17 cellular contexts compared by ENCODE assay signal in genomic region chr18:35746826-35747339, GRCh38.
DNase-seq lines count a peak whose midpoint lies in the region; ATAC-seq, FAIRE-seq and TF ChIP-seq lines count a peak whose summit lies in the region.
"Had no signal": no experiment of that assay in that cellular context is flagged by ENCODE, and none has a peak within 500 bp of the region (broad histone marks: within the 10 kb centered on the region; RNA-seq: fewer than 3 reads in every experiment).

No MANE protein-coding gene starts in this region.

- intact Hi-C loops in HepG2 (cut with micrococcal nuclease; ENCODE audit: unreplicated experiment) (no loop called here), right lobe of liver (cut with DNase I) (no loop called here)

- H3K23ac ChIP-seq in mesenchymal stem cell (ENCODE audit: low read length in 2 of 2), result no peak overlapping the region

- no peak for FAIRE-seq in HepG2 (lab: Jason Lieb, UNC)
- FAIRE-seq: GM12892 had no signal

- H3K4me1 ChIP-seq in HepG2 (ENCODE audit: insufficient read depth, low read length) (no peaks in the 10 kb centered on the region; the same call in 1 of the 2 replicates), right lobe of liver (no peaks in the 10 kb centered on the region), mesenchymal stem cell (ENCODE audit: control insufficient read depth, insufficient read depth, low read depth, low read length) (no peaks in the 10 kb centered on the region)
- H3K4me1 ChIP-seq: BE2C, HAP-1 had no signal

- H2AK5ac ChIP-seq in mesenchymal stem cell (ENCODE audit: low read length, severe bottlenecking), result no peak overlapping the region

- H3K4me2 ChIP-seq in HepG2 (ENCODE audit: low read depth, low read length) (no peak overlapping the region), mesenchymal stem cell (ENCODE audit: low read length, poor library complexity, severe bottlenecking) (no peak overlapping the region)

- TF ChIP-seq POLR2A in HepG2 (IDR thresholded peaks at IDR 0.05; ENCODE audit: insufficient read depth in 1 of 2, low read depth in 2 of 2, low read length in 2 of 2) (no peak), right lobe of liver (IDR thresholded peaks at IDR 0.05) (no peak)

- H4K8ac ChIP-seq in mesenchymal stem cell (ENCODE audit: low read length), result no peak overlapping the region

- H3K79me1 ChIP-seq in mesenchymal stem cell (replicated peaks; ENCODE audit: low read length, poor library complexity, severe bottlenecking), result no peaks in the 10 kb centered on the region

- H3K4me3 ChIP-seq in HepG2 (replicated peaks in 1 of 3; ENCODE audit: insufficient read depth in 1 of 3, low read depth in 2 of 3, low read length in 3 of 3) (no peak overlapping the region), right lobe of liver (no peak overlapping the region), epithelial cell of esophagus (ENCODE audit: low read length) (no peak overlapping the region), mesenchymal stem cell (ENCODE audit: insufficient read depth in 1 of 2, low read depth in 1 of 2, low read length in 2 of 2) (no peak overlapping the region)
- H3K4me3 ChIP-seq: HAP-1 had no signal

- BruUV-seq in HepG2 (replicated peaks; lab: Mats Ljungman, UMichigan), result no TSS peak

- CTCF ChIA-PET in HepG2 (lab: Yijun Ruan, JAX; ENCODE audit: low intra/inter-chr PET ratio, low total read pairs), result no interaction called here

- no peak overlapping the region for H2BK15ac ChIP-seq in mesenchymal stem cell (ENCODE audit: low read depth, poor library complexity, severe bottlenecking)

- no peak overlapping the region for H2BK5ac ChIP-seq in mesenchymal stem cell (ENCODE audit: low read depth, low read length, poor library complexity, severe bottlenecking)

- H3K18ac ChIP-seq in mesenchymal stem cell (ENCODE audit: low read depth in 1 of 2, low read length in 2 of 2), result no peak overlapping the region

- no peaks in the 10 kb centered on the region for H4K20me1 ChIP-seq in HepG2 (ENCODE audit: insufficient read depth, low read length)

- DNase-seq in HepG2 (ENCODE audit: low spot score), result no peak
- DNase-seq in right lobe of liver, result no peak
- DNase-seq in epithelial cell of esophagus (ENCODE audit: low read depth), result peak; percentile 72
- DNase-seq in mesenchymal stem cell, result no peak
- DNase-seq in NCI-H2107 (lab: John Stamatoyannopoulos, UW), result no peak
- no peak for DNase-seq in UCSD-AML1 (lab: John Stamatoyannopoulos, UW; ENCODE audit: unreplicated experiment)
- DNase-seq: ACHN; BE2C; CD4-positive, alpha-beta memory T cell; DND-41; GDM1; GOT3; KBM-7 had no signal

- TF ChIP-seq RAD21 in HepG2 (CRISPR knock-in tag; IDR thresholded peaks at IDR 0.05), result no peak

- H3K27me3 ChIP-seq in HepG2 (ENCODE audit: control insufficient read depth in 1 of 2, insufficient read depth in 2 of 2, low read length in 2 of 2) (peaks cover 0 to 44% of the 10 kb centered on the region in 2 experiments; a peak in 3 of 5 replicates), right lobe of liver (no peaks in the 10 kb centered on the region), mesenchymal stem cell (ENCODE audit: control insufficient read depth in 1 of 2, insufficient read depth in 1 of 2, low read length in 2 of 2) (peaks cover 25 to 26% of the 10 kb centered on the region in 2 experiments)
- H3K27me3 ChIP-seq: BE2C had no signal

- H2BK120ac ChIP-seq in mesenchymal stem cell (ENCODE audit: low read depth, low read length), result no peak overlapping the region

- H3K27ac ChIP-seq in HepG2 (ENCODE audit: extremely low read length, insufficient read depth, low read length), result no peak overlapping the region
- no peak overlapping the region for H3K27ac ChIP-seq in right lobe of liver
- H3K27ac ChIP-seq in mesenchymal stem cell (ENCODE audit: low read length, poor library complexity, severe bottlenecking), result no peak overlapping the region
- H3K27ac ChIP-seq: C4-2B had no signal

- H2BK12ac ChIP-seq in mesenchymal stem cell (ENCODE audit: low read length in 2 of 2), result no peak overlapping the region

- no peaks in the 10 kb centered on the region for H3K36me3 ChIP-seq in HepG2 (replicated peaks in 1 of 2; ENCODE audit: control insufficient read depth in 1 of 2, insufficient read depth in 2 of 2, low read length in 2 of 2)
- no peaks in the 10 kb centered on the region for H3K36me3 ChIP-seq in right lobe of liver
- H3K36me3 ChIP-seq in mesenchymal stem cell (ENCODE audit: control insufficient read depth in 1 of 2, insufficient read depth in 2 of 2, low read depth in 1 of 2, low read length in 2 of 2), result no peaks in the 10 kb centered on the region
- H3K36me3 ChIP-seq: BE2C, HAP-1 had no signal

- no peak overlapping the region for H3K9ac ChIP-seq in HepG2 (ENCODE audit: insufficient read depth, low read depth, low read length)
- no peak overlapping the region for H3K9ac ChIP-seq in mesenchymal stem cell (ENCODE audit: low read length)

- H3K79me2 ChIP-seq in HepG2 (ENCODE audit: insufficient read depth, low read length), result no peaks in the 10 kb centered on the region

- H3K4ac ChIP-seq in mesenchymal stem cell (ENCODE audit: low read depth in 1 of 2, low read length in 2 of 2), result no peak overlapping the region

- POLR2A ChIA-PET in HepG2 (lab: Yijun Ruan, JAX), result interaction anchor here (0.8 kb wide), 1 partner anchor 16 kb away, joined by 3 read pairs; no protein-coding TSS in a partner anchor

- TF ChIP-seq EP300 in HepG2 (IDR thresholded peaks at IDR 0.05; ENCODE audit: low read depth in 2 of 2, low read length in 2 of 2) (no peak), HepG2 (CRISPR knock-in tag; IDR thresholded peaks at IDR 0.05; ENCODE audit: borderline replicate concordance) (no peak)

- H3K9me3 ChIP-seq in HepG2 (ENCODE audit: low read length) (peaks cover 9% of the 10 kb centered on the region), right lobe of liver (no peaks in the 10 kb centered on the region), mesenchymal stem cell (ENCODE audit: control insufficient read depth, low read length) (no peaks in the 10 kb centered on the region)
- H3K9me3 ChIP-seq: BE2C, HAP-1 had no signal

- H2AFZ ChIP-seq in HepG2 (ENCODE audit: low read length) (no peak overlapping the region), mesenchymal stem cell (ENCODE audit: low read depth, low read length) (no peak overlapping the region)

- ATAC-seq in HepG2 (peak; percentile 38; the same call in 2 of the 3 replicates), right lobe of liver (no peak), GM21825 (IDR thresholded peaks at IDR 0.05; ENCODE audit: unreplicated experiment) (no peak)

- no peak overlapping the region for H3K14ac ChIP-seq in mesenchymal stem cell (ENCODE audit: low read length in 2 of 2)

- H4K91ac ChIP-seq in mesenchymal stem cell (ENCODE audit: low read length), result peak overlapping the region; percentile 8

- 0% methylated on average over 1 of the region's 2 CpGs for WGBS in HepG2 (ENCODE audit: low lambda C conversion rate)
- no CpG with 5 or more reads among the region's 2 CpGs for WGBS in right lobe of liver (ENCODE audit: insufficient coverage, low coverage, low lambda C conversion rate, missing lambda C conversion rate)
- 89% methylated on average over 2 of the region's 2 CpGs for WGBS in mesenchymal stem cell

- TF ChIP-seq CTCF in HepG2 (CRISPR knock-in tag; IDR thresholded peaks at IDR 0.05), result no peak
- TF ChIP-seq CTCF in right lobe of liver (IDR thresholded peaks at IDR 0.05), result no peak
- no peak for TF ChIP-seq CTCF in epithelial cell of esophagus (IDR thresholded peaks at IDR 0.05; ENCODE audit: insufficient read depth, low read depth, low read length, missing control alignments)

- in situ Hi-C loops in HepG2 (cut with HindIII; ENCODE audit: extremely low pct_ligation_motif_present, low pct_unique_long_range_greater_than_20kb), result no loop called here

TF ChIP-seq in HepG2, 621 proteins besides CTCF, POLR2A, EP300 and RAD21 (continues in another document):
- TF ChIP-seq MEIS2 (CRISPR knock-in tag; IDR thresholded peaks at IDR 0.05), result no peak
- no peak for TF ChIP-seq SSRP1 (CRISPR knock-in tag; IDR thresholded peaks at IDR 0.05)
- TF ChIP-seq EZH2 (conservative IDR thresholded peaks at IDR 0.05; ENCODE audit: low read depth, low read length), result no peak
- no peak for TF ChIP-seq GABPA (IDR thresholded peaks at IDR 0.05; ENCODE audit: low read depth, low read length)
- TF ChIP-seq GABPA (CRISPR knock-in tag; IDR thresholded peaks at IDR 0.05; ENCODE audit: low read depth), result no peak
- TF ChIP-seq ZBTB1 (CRISPR knock-in tag; IDR thresholded peaks at IDR 0.05; ENCODE audit: borderline replicate concordance), result no peak
- TF ChIP-seq TOPORS (CRISPR knock-in tag; IDR thresholded peaks at IDR 0.05), result no peak
- no peak for TF ChIP-seq MEF2D (CRISPR knock-in tag; IDR thresholded peaks at IDR 0.05)
- TF ChIP-seq GATAD2A (CRISPR knock-in tag; IDR thresholded peaks at IDR 0.05), result no peak
- no peak for TF ChIP-seq SALL1 (CRISPR knock-in tag; IDR thresholded peaks at IDR 0.05)
- TF ChIP-seq TOE1 (CRISPR knock-in tag; IDR thresholded peaks at IDR 0.05), result no peak
- no peak for TF ChIP-seq ZNF143 (CRISPR knock-in tag; IDR thresholded peaks at IDR 0.05)
- no peak for TF ChIP-seq GTF3A (CRISPR knock-in tag; conservative IDR thresholded peaks at IDR 0.05)
- TF ChIP-seq RELA (CRISPR knock-in tag; IDR thresholded peaks at IDR 0.05), result no peak
- TF ChIP-seq MTA1 (CRISPR knock-in tag; IDR thresholded peaks at IDR 0.05; ENCODE audit: borderline replicate concordance), result no peak
- TF ChIP-seq, protein P1, sequence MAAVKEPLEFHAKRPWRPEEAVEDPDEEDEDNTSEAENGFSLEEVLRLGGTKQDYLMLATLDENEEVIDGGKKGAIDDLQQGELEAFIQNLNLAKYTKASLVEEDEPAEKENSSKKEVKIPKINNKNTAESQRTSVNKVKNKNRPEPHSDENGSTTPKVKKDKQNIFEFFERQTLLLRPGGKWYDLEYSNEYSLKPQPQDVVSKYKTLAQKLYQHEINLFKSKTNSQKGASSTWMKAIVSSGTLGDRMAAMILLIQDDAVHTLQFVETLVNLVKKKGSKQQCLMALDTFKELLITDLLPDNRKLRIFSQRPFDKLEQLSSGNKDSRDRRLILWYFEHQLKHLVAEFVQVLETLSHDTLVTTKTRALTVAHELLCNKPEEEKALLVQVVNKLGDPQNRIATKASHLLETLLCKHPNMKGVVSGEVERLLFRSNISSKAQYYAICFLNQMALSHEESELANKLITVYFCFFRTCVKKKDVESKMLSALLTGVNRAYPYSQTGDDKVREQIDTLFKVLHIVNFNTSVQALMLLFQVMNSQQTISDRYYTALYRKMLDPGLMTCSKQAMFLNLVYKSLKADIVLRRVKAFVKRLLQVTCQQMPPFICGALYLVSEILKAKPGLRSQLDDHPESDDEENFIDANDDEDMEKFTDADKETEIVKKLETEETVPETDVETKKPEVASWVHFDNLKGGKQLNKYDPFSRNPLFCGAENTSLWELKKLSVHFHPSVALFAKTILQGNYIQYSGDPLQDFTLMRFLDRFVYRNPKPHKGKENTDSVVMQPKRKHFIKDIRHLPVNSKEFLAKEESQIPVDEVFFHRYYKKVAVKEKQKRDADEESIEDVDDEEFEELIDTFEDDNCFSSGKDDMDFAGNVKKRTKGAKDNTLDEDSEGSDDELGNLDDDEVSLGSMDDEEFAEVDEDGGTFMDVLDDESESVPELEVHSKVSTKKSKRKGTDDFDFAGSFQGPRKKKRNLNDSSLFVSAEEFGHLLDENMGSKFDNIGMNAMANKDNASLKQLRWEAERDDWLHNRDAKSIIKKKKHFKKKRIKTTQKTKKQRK (IDR thresholded peaks at IDR 0.05; ENCODE audit: low read length), result no peak
